ENCODE assay signal across 10 cellular contexts in genomic region chrX:8758706-8759105, GRCh38. TPM values are rescaled to one million over a fixed set of nuclear protein-coding genes. Genes with fewer than 3 reads are reported as not detected.
"Had no signal": no experiment of that assay in that cellular context is flagged by ENCODE, and none has a peak within 500 bp of the region (broad histone marks: within the 10 kb centered on the region; RNA-seq: fewer than 3 reads in every experiment).

No MANE protein-coding gene starts in this region.

RNA-seq across cellular contexts. Expression of gene ANOS1, which starts 26.8 kb away (rescaled TPM):
- total RNA-seq: activated naive CD8-positive, alpha-beta T cell treated with anti-CD3 and anti-CD28 coated beads for 36 hours; activated T-cell treated with anti-CD3 and anti-CD28 coated beads, Interleukin-2, amount 50 U/mL, for 72 hours; activated T-helper 2 cell treated with anti-CD3 and anti-CD28 coated beads, Interferon-gamma antibody, Interleukin-2, Interleukin-4, amounts not matched to agents 10 μg/mL and 5 μg/mL and 100 μg/mL, durations not matched to agents 14 hours and 24 hours and 36 hours; OCI-LY7; SK-MEL-5 had no signal

RNA-seq across cellular contexts. Expression of gene FAM9A, which starts 42.5 kb away (rescaled TPM):
- total RNA-seq: activated CD8-positive, alpha-beta T cell treated with anti-CD3 and anti-CD28 coated beads for 36 hours; activated naive CD8-positive, alpha-beta T cell treated with anti-CD3 and anti-CD28 coated beads for 36 hours; activated T-cell treated with anti-CD3 and anti-CD28 coated beads, Interleukin-2, amount 50 U/mL, for 72 hours; activated T-helper 2 cell treated with anti-CD3 and anti-CD28 coated beads, Interferon-gamma antibody, Interleukin-2, Interleukin-4, amounts not matched to agents 10 μg/mL and 5 μg/mL and 100 μg/mL, durations not matched to agents 14 hours and 24 hours and 36 hours; body of pancreas; cardiac muscle cell; OCI-LY7; Peyer's patch; SK-MEL-5 had no signal
- polyA plus RNA-seq: adipose tissue, cardiac muscle cell had no signal
